In genomic region chr10:50788951-50789904, GRCh38 we compare ENCODE assay signal across 8 cellular contexts. TPM values are rescaled to one million over a fixed set of nuclear protein-coding genes. Genes with fewer than 3 reads are reported as not detected.
DNase-seq lines count a peak whose midpoint lies in the region; ATAC-seq, FAIRE-seq and TF ChIP-seq lines count a peak whose summit lies in the region.

No MANE protein-coding gene starts in this region.

- no peaks in the 10 kb centered on the region for H3K36me3 ChIP-seq in neural cell (ENCODE audit: insufficient read depth, low read length)

- H4K20me1 ChIP-seq in neural cell (ENCODE audit: insufficient read depth): no peaks in the 10 kb centered on the region

- TF ChIP-seq RAD21 in neural cell (conservative IDR thresholded peaks at IDR 0.05): peak; percentile 81

- peak; percentile 99 for FAIRE-seq in G401.6 (lab: Jason Lieb, UNC)

- no peaks in the 10 kb centered on the region for H3K27me3 ChIP-seq in neural cell (ENCODE audit: insufficient read depth, low read depth, low read length)

- H3K4me3 ChIP-seq in Jurkat, Clone E6-1 (ENCODE audit: low read length): no peak overlapping the region
- H3K4me3 ChIP-seq in cardiac fibroblast (replicated peaks in 1 of 2; ENCODE audit: low read depth in 2 of 2, low read length in 2 of 2) (no peak overlapping the region), neural cell (ENCODE audit: low read length) (no peak overlapping the region)

- H2AFZ ChIP-seq in neural cell (ENCODE audit: low read depth, low read length): no peak overlapping the region

- no peak for ATAC-seq in activated T-helper 17 cell treated with anti-CD3 and anti-CD28 coated beads, Interleukin-2, amount 50 U/mL, for 72 hours (replicated peaks)
- ATAC-seq in HG03565 (IDR thresholded peaks at IDR 0.05; ENCODE audit: unreplicated experiment): no peak

- H3K36me3 Mint-ChIP-seq in activated T-helper 17 cell treated with anti-CD3 and anti-CD28 coated beads, Interleukin-2, amount 50 U/mL, for 72 hours (ENCODE audit: low read depth): no peaks in the 10 kb centered on the region

- H3K79me2 ChIP-seq in neural cell (replicated peaks; ENCODE audit: insufficient read depth, low read length): no peaks in the 10 kb centered on the region

- no peak for TF ChIP-seq EP300 in neural cell (conservative IDR thresholded peaks at IDR 0.05; ENCODE audit: poor library complexity, severe bottlenecking)

- H3K27me3 Mint-ChIP-seq in activated T-helper 17 cell treated with anti-CD3 and anti-CD28 coated beads, Interleukin-2, amount 50 U/mL, for 72 hours: peaks cover 10% of the 10 kb centered on the region

- H3K9ac ChIP-seq in neural cell (ENCODE audit: low read length): no peak overlapping the region

- H3F3A ChIP-seq in neural cell (ENCODE audit: insufficient read depth, low read length, poor library complexity, severe bottlenecking): no peaks in the 10 kb centered on the region

- no peaks in the 10 kb centered on the region for H3K4me1 Mint-ChIP-seq in activated T-helper 17 cell treated with anti-CD3 and anti-CD28 coated beads, Interleukin-2, amount 50 U/mL, for 72 hours

- no peak overlapping the region for H3K27ac Mint-ChIP-seq in activated T-helper 17 cell treated with anti-CD3 and anti-CD28 coated beads, Interleukin-2, amount 50 U/mL, for 72 hours

- H3K27ac ChIP-seq in neural cell (ENCODE audit: low read length): no peak overlapping the region

- H3K4me2 ChIP-seq in neural cell (ENCODE audit: low read length): no peak overlapping the region

- no peaks in the 10 kb centered on the region for H3K9me2 ChIP-seq in neural cell (ENCODE audit: insufficient read depth, low read length)

- H3K4me3 Mint-ChIP-seq in activated T-helper 17 cell treated with anti-CD3 and anti-CD28 coated beads, Interleukin-2, amount 50 U/mL, for 72 hours: no peak overlapping the region

- TF ChIP-seq CTCF in cardiac fibroblast (IDR thresholded peaks at IDR 0.05; ENCODE audit: low read depth, low read length): peak; percentile 58
- TF ChIP-seq CTCF in neural cell (IDR thresholded peaks at IDR 0.05; ENCODE audit: poor library complexity, severe bottlenecking): peak; percentile 72

- H3K9me3 ChIP-seq in neural cell (ENCODE audit: low read length): no peaks in the 10 kb centered on the region

- peak; percentile 4 for DNase-seq in Jurkat, Clone E6-1 (ENCODE audit: low read depth, low spot score)
- DNase-seq in cardiac fibroblast (ENCODE audit: low read depth in 2 of 2) (peak; percentile 67 to 69), KG1 (lab: John Stamatoyannopoulos, UW) (no peak), NCI-H2029 (lab: John Stamatoyannopoulos, UW) (no peak)

- H3K9me3 Mint-ChIP-seq in activated T-helper 17 cell treated with anti-CD3 and anti-CD28 coated beads, Interleukin-2, amount 50 U/mL, for 72 hours: peaks cover 3% of the 10 kb centered on the region

TF ChIP-seq in neural cell, 6 proteins besides CTCF, POLR2A, EP300 and RAD21:
- TF ChIP-seq SMC3 (conservative IDR thresholded peaks at IDR 0.05; ENCODE audit: poor library complexity) (peak; percentile 76), MXI1 (conservative IDR thresholded peaks at IDR 0.05; ENCODE audit: poor library complexity, severe bottlenecking) (no peak), EZH2 (IDR thresholded peaks at IDR 0.05; ENCODE audit: borderline replicate concordance, insufficient read depth, low read length, poor library complexity, severe bottlenecking) (no peak), POLR2AphosphoS5 (IDR thresholded peaks at IDR 0.05) (no peak)
TF ChIP-seq in neural cell: peak in this region for 1.

RNA-seq across cellular contexts. Expression of gene ASAH2B, which starts 49.5 kb away (rescaled TPM):
- polyA plus RNA-seq in Jurkat, Clone E6-1 (2012; ENCODE audit: insufficient read depth, insufficient read length): not detected
- polyA plus RNA-seq in neural cell: 13.0 and 14.9 TPM in 2 replicates
- 16.1 and 16.3 TPM in 2 replicates for polyA minus RNA-seq in neural cell
- total RNA-seq in activated T-helper 17 cell treated with anti-CD3 and anti-CD28 coated beads, Interleukin-2, amount 50 U/mL, for 72 hours: 1 to 10 TPM; 2.0 to 2.5 TPM

Comparison
In these comparisons a context has a peak if more than half of its experiments do, and no peak if none do; other contexts are left out.
1. DNase-seq: peak in Jurkat, Clone E6-1 (single experiment) and cardiac fibroblast (2 of 2); none in KG1 (single experiment) and NCI-H2029 (single experiment).